Comparison of ENCODE assay signal across 2 cellular contexts in genomic region chr16:50137268-50137667, GRCh38.
TF ChIP-seq lines count a peak whose summit lies in the region.

No MANE protein-coding gene starts in this region.

TF ChIP-seq in K562, 482 proteins besides CTCF, POLR2A, EP300 and RAD21:
- TF ChIP-seq KAT7 (CRISPR knock-in tag; IDR thresholded peaks at IDR 0.05; ENCODE audit: borderline replicate concordance) (no peak), NR2F6 (CRISPR knock-in tag; IDR thresholded peaks at IDR 0.05) (no peak), JUN (IDR thresholded peaks at IDR 0.05; ENCODE audit: borderline replicate concordance, low read depth, low read length) (no peak), JUN (CRISPR knock-in tag; IDR thresholded peaks at IDR 0.05; ENCODE audit: borderline replicate concordance) (no peak), HLTF (IDR thresholded peaks at IDR 0.05) (no peak), ETV1 (tag; conservative IDR thresholded peaks at IDR 0.05; ENCODE audit: low read depth) (no peak), PRDM10 (IDR thresholded peaks at IDR 0.05; ENCODE audit: partially characterized antibody) (peak; percentile 81), RBM25 (IDR thresholded peaks at IDR 0.05; ENCODE audit: low read depth, low read length, severe bottlenecking) (no peak), MNT (conservative IDR thresholded peaks at IDR 0.05) (no peak)

TF ChIP-seq in H1, 55 proteins besides CTCF, POLR2A, EP300 and RAD21:
- no peak for TF ChIP-seq TEAD4 (IDR thresholded peaks at IDR 0.05; ENCODE audit: low read depth, low read length)
- no peak for TF ChIP-seq BRCA1 (IDR thresholded peaks at IDR 0.05; ENCODE audit: low read depth, low read length)
- no peak for TF ChIP-seq FOSL1 (IDR thresholded peaks at IDR 0.05; ENCODE audit: insufficient read depth, low read depth, low read length)
- no peak for TF ChIP-seq BACH1 (IDR thresholded peaks at IDR 0.05; ENCODE audit: low read length)
- TF ChIP-seq SIX5 (IDR thresholded peaks at IDR 0.05; ENCODE audit: low read depth, low read length) = no peak
- TF ChIP-seq ATF2 (IDR thresholded peaks at IDR 0.05; ENCODE audit: low read length) = no peak
- TF ChIP-seq JUND (IDR thresholded peaks at IDR 0.05; ENCODE audit: low read length) = no peak
- no peak for TF ChIP-seq SP4 (IDR thresholded peaks at IDR 0.05; ENCODE audit: low read length)
- no peak for TF ChIP-seq SAP30 (IDR thresholded peaks at IDR 0.05; ENCODE audit: insufficient read depth, insufficient replicate concordance, low read length)
